7 cellular contexts compared by ENCODE assay signal in genomic region chr1:103187673-103188072, GRCh38.
"Had no signal": no experiment of that assay in that cellular context is flagged by ENCODE, and none has a peak within 500 bp of the region (broad histone marks: within the 10 kb centered on the region; RNA-seq: fewer than 3 reads in every experiment).

No MANE protein-coding gene starts in this region.

- ATAC-seq: GM12878 had no signal

- FAIRE-seq: GM12878, GM12891, GM12892, GM18507, GM19239 had no signal

- DNase-seq: GDM1, GF-D8 had no signal

- H3K4me3 ChIP-seq: GM12878 had no signal
